In genomic region chr11:17504330-17505107, GRCh38 we compare ENCODE assay signal across 1 cellular context.
TF ChIP-seq lines count a peak whose summit lies in the region.

No MANE protein-coding gene starts in this region.

TF ChIP-seq in WTC11, 78 proteins besides CTCF, POLR2A, EP300 and RAD21 (continued from another document):
- TF ChIP-seq ARID4B (CRISPR knock-in tag; IDR thresholded peaks at IDR 0.05; ENCODE audit: borderline replicate concordance): no peak
- TF ChIP-seq RORB (CRISPR knock-in tag; IDR thresholded peaks at IDR 0.05): no peak
- TF ChIP-seq ATF3 (CRISPR knock-in tag; conservative IDR thresholded peaks at IDR 0.05): no peak
- TF ChIP-seq ZNF138 (CRISPR knock-in tag; conservative IDR thresholded peaks at IDR 0.05): no peak
- TF ChIP-seq FOXP1 (CRISPR knock-in tag; IDR thresholded peaks at IDR 0.05; ENCODE audit: borderline replicate concordance): no peak
